In genomic region chr1:200038987-200039848, GRCh38 we compare ENCODE assay signal across 8 cellular contexts. TPM values are rescaled to one million over a fixed set of nuclear protein-coding genes. Genes with fewer than 3 reads are reported as not detected.
DNase-seq lines count a peak whose midpoint lies in the region; ATAC-seq, FAIRE-seq and TF ChIP-seq lines count a peak whose summit lies in the region.

No MANE protein-coding gene starts in this region.

- H3K4me3 ChIP-seq in OCI-LY1 (ENCODE audit: low read depth, low read length, poor library complexity, severe bottlenecking) (peak overlapping the region; percentile 58), mesodermal cell (ENCODE audit: extremely low read depth, insufficient read depth, low read length, poor library complexity, severe bottlenecking) (peak overlapping the region; percentile 49), aorta (ENCODE audit: low read length in 2 of 2) (peak overlapping the region; percentile 6 to 25)

- no peak overlapping the region for H2AFZ ChIP-seq in OCI-LY1 (ENCODE audit: low read length)

- H3K4me1 ChIP-seq in OCI-LY1 (ENCODE audit: insufficient read depth, low read length, severe bottlenecking) (peaks cover 7% of the 10 kb centered on the region), mesodermal cell (ENCODE audit: control insufficient read depth, insufficient read depth, low read length, poor library complexity, severe bottlenecking) (peaks cover 7% of the 10 kb centered on the region), aorta (ENCODE audit: control insufficient read depth in 1 of 2, insufficient read depth in 2 of 2, low read length in 2 of 2) (no peaks in the 10 kb centered on the region)

- peak overlapping the region; percentile 69 for H3K4me2 ChIP-seq in OCI-LY1 (ENCODE audit: low read length)

- DNase-seq in ACHN: peak; percentile 25
- DNase-seq in GM12891 (ENCODE audit: insufficient read length, low spot score): no peak
- DNase-seq in dermis blood vessel endothelial cell: peak; percentile 67
- peak in 1 of 2 donors; percentile 77 for DNase-seq in aorta
- DNase-seq in dedifferentiated amniotic fluid mesenchymal stem cell (ENCODE audit: extremely low spot score): no peak

- no peak for TF ChIP-seq CTCF in OCI-LY1 (IDR thresholded peaks at IDR 0.05; ENCODE audit: low read length)

- FAIRE-seq in GM12891 (lab: Jason Lieb, UNC): peak; percentile 40

- ATAC-seq in aorta (ENCODE audit: low FRiP score) (no peak), GM18873 (IDR thresholded peaks at IDR 0.05; ENCODE audit: low FRiP score, unreplicated experiment) (no peak)

- H3K27me3 ChIP-seq in OCI-LY1 (ENCODE audit: insufficient read depth, low read length): no peaks in the 10 kb centered on the region
- H3K27me3 ChIP-seq in aorta (ENCODE audit: control insufficient read depth in 1 of 2, insufficient read depth in 2 of 2, low read length in 1 of 2): peaks cover 0 to 2% of the 10 kb centered on the region in 2 donors

- H3K9me3 ChIP-seq in OCI-LY1 (ENCODE audit: low read length) (no peaks in the 10 kb centered on the region), mesodermal cell (ENCODE audit: control insufficient read depth, low read length) (no peaks in the 10 kb centered on the region), aorta (ENCODE audit: control insufficient read depth, low read length) (no peaks in the 10 kb centered on the region)

- peak overlapping the region; percentile 14; the same call in 1 of the 2 replicates for H3K9ac ChIP-seq in OCI-LY1 (ENCODE audit: low read length)

- H4K20me1 ChIP-seq in OCI-LY1 (ENCODE audit: insufficient read depth, low read length): no peaks in the 10 kb centered on the region

- H3K27ac ChIP-seq in OCI-LY1 (ENCODE audit: low read depth, low read length, poor library complexity, severe bottlenecking) (no peak overlapping the region), mesodermal cell (ENCODE audit: low read depth, low read length, severe bottlenecking) (no peak overlapping the region), aorta (ENCODE audit: low read depth in 1 of 2, low read length in 2 of 2) (no peak overlapping the region)

- no peak for TF ChIP-seq POLR2A in GM12891 (IDR thresholded peaks at IDR 0.05; ENCODE audit: low read depth, low read length)

- in situ Hi-C loops in ACHN (cut with HindIII; ENCODE audit: low pct_ligation_motif_present, low pct_unique_long_range_greater_than_20kb, low sequenced_read_pairs): no loop called here

- H3K79me2 ChIP-seq in OCI-LY1 (ENCODE audit: insufficient read depth, low read length): no peaks in the 10 kb centered on the region

- no peaks in the 10 kb centered on the region for H3K9me2 ChIP-seq in OCI-LY1 (ENCODE audit: low read depth, low read length)

- no peaks in the 10 kb centered on the region for H3K36me3 ChIP-seq in OCI-LY1 (ENCODE audit: insufficient read depth, low read length)
- H3K36me3 ChIP-seq in mesodermal cell (ENCODE audit: control insufficient read depth, insufficient read depth, low read length): no peaks in the 10 kb centered on the region
- no peaks in the 10 kb centered on the region for H3K36me3 ChIP-seq in aorta (ENCODE audit: control insufficient read depth in 1 of 2, insufficient read depth in 2 of 2, low read length in 1 of 2)

- H3F3A ChIP-seq in OCI-LY1 (ENCODE audit: insufficient read depth, low read length): no peaks in the 10 kb centered on the region

- intact Hi-C loops in aorta (cut with DNase I): no loop called here

- WGBS in mesodermal cell (ENCODE audit: insufficient coverage in 2 of 2), 2 experiments: 0% methylated on average over 61 to 68 of the region's 79 CpGs
- 0 to 1% methylated on average over 53 to 79 of the region's 79 CpGs for WGBS in aorta, 2 donors

TF ChIP-seq in GM12891, 5 proteins besides CTCF, POLR2A, EP300 and RAD21:
- TF ChIP-seq SPI1 (IDR thresholded peaks at IDR 0.05; ENCODE audit: low read depth, low read length) (no peak), TAF1 (IDR thresholded peaks at IDR 0.05; ENCODE audit: low read depth, low read length) (no peak), PAX5 (IDR thresholded peaks at IDR 0.05; ENCODE audit: insufficient read depth, low read length, severe bottlenecking) (no peak), POLR2AphosphoS5 (IDR thresholded peaks at IDR 0.05; ENCODE audit: low read depth, low read length) (no peak), POU2F2 (IDR thresholded peaks at IDR 0.05; ENCODE audit: low read depth, low read length) (no peak)

RNA-seq across cellular contexts. Expression of gene NR5A2, which starts 11.7 kb away (rescaled TPM):
- polyA plus RNA-seq in GM12891 (2012; ENCODE audit: low read depth, missing spikeins): 0.08 TPM
- total RNA-seq in dermis blood vessel endothelial cell (7.9 and 16.0 TPM in 2 replicates), aorta (10 to 100 TPM in 1 of 2 donors, 1 to 10 TPM in 1; 2.0 to 10.3 TPM)
- polyA plus RNA-seq in mesodermal cell (2013, experiment 1 of 2): 1.4 TPM
- 1.5 TPM for polyA plus RNA-seq in mesodermal cell (2013, experiment 2 of 2)
- 1 to 10 TPM in 1 of 2 donors, not detected in 1; 4.1 TPM for polyA plus RNA-seq in aorta

Comparison
In these comparisons a context has a peak if more than half of its experiments do, and no peak if none do; other contexts are left out.
1. DNase-seq: peak in ACHN (single experiment) and dermis blood vessel endothelial cell (single experiment); none in GM12891 (single experiment) and dedifferentiated amniotic fluid mesenchymal stem cell (single experiment).
2. Peak in every context shown above with its lines, with median percentiles within 50 percentile points of each other: H3K4me3 ChIP-seq.